In the genomic region with DNA sequence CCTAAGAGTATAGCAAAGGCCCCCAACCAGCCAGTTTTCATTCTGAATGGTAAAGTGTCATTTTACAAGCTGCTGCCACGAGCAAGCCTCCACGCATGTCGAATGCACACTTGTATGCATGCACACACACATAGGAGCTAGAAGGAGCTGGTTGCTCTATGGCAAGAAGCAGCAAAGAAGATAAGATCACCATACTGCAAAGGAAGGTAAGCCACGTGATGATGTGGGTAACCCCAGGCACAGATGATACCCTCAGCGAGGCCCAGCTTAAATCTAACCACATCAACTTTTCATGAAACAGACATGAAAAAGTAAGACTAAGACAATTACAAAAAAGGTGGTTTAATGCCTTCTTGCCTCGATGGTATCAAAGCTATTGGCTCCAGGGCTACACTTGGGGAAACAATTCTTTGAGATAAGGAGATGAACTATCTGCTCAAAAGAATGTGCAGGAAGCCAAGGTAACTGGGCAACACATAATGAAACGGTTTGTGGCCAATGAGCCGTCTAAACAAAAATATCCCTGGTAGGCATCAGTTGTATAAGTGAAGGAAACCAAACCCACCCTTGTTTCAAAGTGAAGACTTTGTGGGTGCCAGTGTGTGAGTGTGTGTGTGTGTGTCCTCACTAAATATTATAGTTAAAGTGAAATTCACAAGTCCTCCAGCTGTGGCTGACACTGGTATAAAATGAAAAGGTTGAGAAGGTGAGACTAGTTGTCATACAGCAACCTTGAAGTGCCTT, we compare ENCODE assay signal across 2 cellular contexts.
TF ChIP-seq lines count a peak whose summit lies in the region.

No MANE protein-coding gene starts in this region.

TF ChIP-seq in GM12878, 131 proteins besides CTCF, POLR2A, EP300 and RAD21 (continued from another document):
- TF ChIP-seq IKZF1 (conservative IDR thresholded peaks at IDR 0.05) (no peak), HDAC2 (IDR thresholded peaks at IDR 0.05) (no peak), POLR2AphosphoS2 (IDR thresholded peaks at IDR 0.05; ENCODE audit: low read depth, low read length) (no peak), RUNX3 (IDR thresholded peaks at IDR 0.05; ENCODE audit: low read length) (peak; percentile 56; the same call in 1 of the 2 replicates)
- TF ChIP-seq, protein P1, sequence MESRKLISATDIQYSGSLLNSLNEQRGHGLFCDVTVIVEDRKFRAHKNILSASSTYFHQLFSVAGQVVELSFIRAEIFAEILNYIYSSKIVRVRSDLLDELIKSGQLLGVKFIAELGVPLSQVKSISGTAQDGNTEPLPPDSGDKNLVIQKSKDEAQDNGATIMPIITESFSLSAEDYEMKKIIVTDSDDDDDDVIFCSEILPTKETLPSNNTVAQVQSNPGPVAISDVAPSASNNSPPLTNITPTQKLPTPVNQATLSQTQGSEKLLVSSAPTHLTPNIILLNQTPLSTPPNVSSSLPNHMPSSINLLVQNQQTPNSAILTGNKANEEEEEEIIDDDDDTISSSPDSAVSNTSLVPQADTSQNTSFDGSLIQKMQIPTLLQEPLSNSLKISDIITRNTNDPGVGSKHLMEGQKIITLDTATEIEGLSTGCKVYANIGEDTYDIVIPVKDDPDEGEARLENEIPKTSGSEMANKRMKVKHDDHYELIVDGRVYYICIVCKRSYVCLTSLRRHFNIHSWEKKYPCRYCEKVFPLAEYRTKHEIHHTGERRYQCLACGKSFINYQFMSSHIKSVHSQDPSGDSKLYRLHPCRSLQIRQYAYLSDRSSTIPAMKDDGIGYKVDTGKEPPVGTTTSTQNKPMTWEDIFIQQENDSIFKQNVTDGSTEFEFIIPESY (IDR thresholded peaks at IDR 0.05) = no peak
- TF ChIP-seq, protein P2, sequence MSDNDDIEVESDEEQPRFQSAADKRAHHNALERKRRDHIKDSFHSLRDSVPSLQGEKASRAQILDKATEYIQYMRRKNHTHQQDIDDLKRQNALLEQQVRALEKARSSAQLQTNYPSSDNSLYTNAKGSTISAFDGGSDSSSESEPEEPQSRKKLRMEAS (IDR thresholded peaks at IDR 0.05; ENCODE audit: low read depth, low read length) = no peak
TF ChIP-seq in GM12878: peak in this region for 1.

TF ChIP-seq in SK-N-SH, 30 proteins besides CTCF, POLR2A, EP300 and RAD21:
- TF ChIP-seq, protein P3, sequence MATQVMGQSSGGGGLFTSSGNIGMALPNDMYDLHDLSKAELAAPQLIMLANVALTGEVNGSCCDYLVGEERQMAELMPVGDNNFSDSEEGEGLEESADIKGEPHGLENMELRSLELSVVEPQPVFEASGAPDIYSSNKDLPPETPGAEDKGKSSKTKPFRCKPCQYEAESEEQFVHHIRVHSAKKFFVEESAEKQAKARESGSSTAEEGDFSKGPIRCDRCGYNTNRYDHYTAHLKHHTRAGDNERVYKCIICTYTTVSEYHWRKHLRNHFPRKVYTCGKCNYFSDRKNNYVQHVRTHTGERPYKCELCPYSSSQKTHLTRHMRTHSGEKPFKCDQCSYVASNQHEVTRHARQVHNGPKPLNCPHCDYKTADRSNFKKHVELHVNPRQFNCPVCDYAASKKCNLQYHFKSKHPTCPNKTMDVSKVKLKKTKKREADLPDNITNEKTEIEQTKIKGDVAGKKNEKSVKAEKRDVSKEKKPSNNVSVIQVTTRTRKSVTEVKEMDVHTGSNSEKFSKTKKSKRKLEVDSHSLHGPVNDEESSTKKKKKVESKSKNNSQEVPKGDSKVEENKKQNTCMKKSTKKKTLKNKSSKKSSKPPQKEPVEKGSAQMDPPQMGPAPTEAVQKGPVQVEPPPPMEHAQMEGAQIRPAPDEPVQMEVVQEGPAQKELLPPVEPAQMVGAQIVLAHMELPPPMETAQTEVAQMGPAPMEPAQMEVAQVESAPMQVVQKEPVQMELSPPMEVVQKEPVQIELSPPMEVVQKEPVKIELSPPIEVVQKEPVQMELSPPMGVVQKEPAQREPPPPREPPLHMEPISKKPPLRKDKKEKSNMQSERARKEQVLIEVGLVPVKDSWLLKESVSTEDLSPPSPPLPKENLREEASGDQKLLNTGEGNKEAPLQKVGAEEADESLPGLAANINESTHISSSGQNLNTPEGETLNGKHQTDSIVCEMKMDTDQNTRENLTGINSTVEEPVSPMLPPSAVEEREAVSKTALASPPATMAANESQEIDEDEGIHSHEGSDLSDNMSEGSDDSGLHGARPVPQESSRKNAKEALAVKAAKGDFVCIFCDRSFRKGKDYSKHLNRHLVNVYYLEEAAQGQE (IDR thresholded peaks at IDR 0.05; ENCODE audit: low read depth, low read length) = no peak
- TF ChIP-seq RCOR1 (IDR thresholded peaks at IDR 0.05; ENCODE audit: low read length) = no peak
- TF ChIP-seq ELF1 (IDR thresholded peaks at IDR 0.05) = no peak
- TF ChIP-seq JUND (IDR thresholded peaks at IDR 0.05) = no peak
- TF ChIP-seq, protein P4, sequence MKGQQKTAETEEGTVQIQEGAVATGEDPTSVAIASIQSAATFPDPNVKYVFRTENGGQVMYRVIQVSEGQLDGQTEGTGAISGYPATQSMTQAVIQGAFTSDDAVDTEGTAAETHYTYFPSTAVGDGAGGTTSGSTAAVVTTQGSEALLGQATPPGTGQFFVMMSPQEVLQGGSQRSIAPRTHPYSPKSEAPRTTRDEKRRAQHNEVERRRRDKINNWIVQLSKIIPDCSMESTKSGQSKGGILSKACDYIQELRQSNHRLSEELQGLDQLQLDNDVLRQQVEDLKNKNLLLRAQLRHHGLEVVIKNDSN (IDR thresholded peaks at IDR 0.05; ENCODE audit: borderline replicate concordance, low read depth) = no peak
- TF ChIP-seq GATA2 (CRISPR knock-in tag; IDR thresholded peaks at IDR 0.05) = no peak
- TF ChIP-seq NRF1 (IDR thresholded peaks at IDR 0.05; ENCODE audit: low read depth, low read length) = no peak
- no peak for TF ChIP-seq FOXJ3 (CRISPR knock-in tag; IDR thresholded peaks at IDR 0.05)
- TF ChIP-seq RXRA (IDR thresholded peaks at IDR 0.05; ENCODE audit: borderline replicate concordance, low read depth) = no peak
- TF ChIP-seq EZH2phosphoT487 (IDR thresholded peaks at IDR 0.05; ENCODE audit: borderline replicate concordance, low read depth) = no peak
- TF ChIP-seq MEF2A (IDR thresholded peaks at IDR 0.05; ENCODE audit: borderline replicate concordance, low read depth) = no peak
- TF ChIP-seq RFX5 (IDR thresholded peaks at IDR 0.05; ENCODE audit: low read length) = no peak
- no peak for TF ChIP-seq POLR2AphosphoS5 (IDR thresholded peaks at IDR 0.05; ENCODE audit: low read depth, low read length)
- TF ChIP-seq, protein P5, sequence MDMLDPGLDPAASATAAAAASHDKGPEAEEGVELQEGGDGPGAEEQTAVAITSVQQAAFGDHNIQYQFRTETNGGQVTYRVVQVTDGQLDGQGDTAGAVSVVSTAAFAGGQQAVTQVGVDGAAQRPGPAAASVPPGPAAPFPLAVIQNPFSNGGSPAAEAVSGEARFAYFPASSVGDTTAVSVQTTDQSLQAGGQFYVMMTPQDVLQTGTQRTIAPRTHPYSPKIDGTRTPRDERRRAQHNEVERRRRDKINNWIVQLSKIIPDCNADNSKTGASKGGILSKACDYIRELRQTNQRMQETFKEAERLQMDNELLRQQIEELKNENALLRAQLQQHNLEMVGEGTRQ (IDR thresholded peaks at IDR 0.05; ENCODE audit: borderline replicate concordance, low read depth, low read length) = no peak
- TF ChIP-seq SIN3A (IDR thresholded peaks at IDR 0.05; ENCODE audit: borderline replicate concordance, low read depth, low read length) = no peak
